1 cellular context compared by ENCODE assay signal in the genomic region with DNA sequence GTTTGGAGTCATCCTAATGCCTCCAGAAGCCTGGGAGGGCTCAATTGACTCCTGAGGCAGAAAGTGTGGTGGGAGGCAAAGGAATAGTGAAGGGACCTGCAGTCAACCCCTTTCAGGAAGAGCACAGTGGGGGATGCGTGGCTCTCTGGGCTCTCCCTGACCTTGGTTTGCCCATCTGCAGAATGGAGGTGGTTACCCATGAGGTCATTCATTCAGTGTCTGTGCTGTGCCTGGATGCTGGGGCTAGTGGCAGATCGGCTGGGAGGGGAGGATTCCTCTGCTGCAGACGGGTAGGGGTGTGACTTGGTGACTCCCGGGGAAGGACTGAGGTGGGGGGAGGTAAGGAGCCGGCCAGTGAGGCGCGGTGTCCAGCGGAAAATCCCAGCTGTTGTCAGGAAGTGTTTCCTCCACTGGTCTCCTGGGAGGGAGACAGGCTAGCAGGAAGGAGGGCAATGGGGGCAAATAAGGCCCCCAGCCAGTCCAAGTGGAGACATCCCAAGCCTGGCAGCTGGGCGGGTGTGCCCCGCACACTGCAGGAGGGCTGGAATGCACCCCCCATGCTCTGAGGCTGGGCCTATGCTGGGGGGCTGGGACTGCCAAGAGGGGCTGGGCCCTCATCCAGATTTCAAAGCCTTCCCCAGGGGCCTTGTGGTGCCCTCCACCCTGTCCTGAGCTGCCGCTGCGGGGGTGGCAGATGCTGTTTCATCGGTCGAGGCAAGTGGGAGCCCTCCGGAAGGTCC.
TF ChIP-seq lines count a peak whose summit lies in the region.

No MANE protein-coding gene starts in this region.

TF ChIP-seq in HEK293, 187 proteins besides CTCF, POLR2A, EP300 and RAD21 (continued from another document):
- TF ChIP-seq, protein P1, sequence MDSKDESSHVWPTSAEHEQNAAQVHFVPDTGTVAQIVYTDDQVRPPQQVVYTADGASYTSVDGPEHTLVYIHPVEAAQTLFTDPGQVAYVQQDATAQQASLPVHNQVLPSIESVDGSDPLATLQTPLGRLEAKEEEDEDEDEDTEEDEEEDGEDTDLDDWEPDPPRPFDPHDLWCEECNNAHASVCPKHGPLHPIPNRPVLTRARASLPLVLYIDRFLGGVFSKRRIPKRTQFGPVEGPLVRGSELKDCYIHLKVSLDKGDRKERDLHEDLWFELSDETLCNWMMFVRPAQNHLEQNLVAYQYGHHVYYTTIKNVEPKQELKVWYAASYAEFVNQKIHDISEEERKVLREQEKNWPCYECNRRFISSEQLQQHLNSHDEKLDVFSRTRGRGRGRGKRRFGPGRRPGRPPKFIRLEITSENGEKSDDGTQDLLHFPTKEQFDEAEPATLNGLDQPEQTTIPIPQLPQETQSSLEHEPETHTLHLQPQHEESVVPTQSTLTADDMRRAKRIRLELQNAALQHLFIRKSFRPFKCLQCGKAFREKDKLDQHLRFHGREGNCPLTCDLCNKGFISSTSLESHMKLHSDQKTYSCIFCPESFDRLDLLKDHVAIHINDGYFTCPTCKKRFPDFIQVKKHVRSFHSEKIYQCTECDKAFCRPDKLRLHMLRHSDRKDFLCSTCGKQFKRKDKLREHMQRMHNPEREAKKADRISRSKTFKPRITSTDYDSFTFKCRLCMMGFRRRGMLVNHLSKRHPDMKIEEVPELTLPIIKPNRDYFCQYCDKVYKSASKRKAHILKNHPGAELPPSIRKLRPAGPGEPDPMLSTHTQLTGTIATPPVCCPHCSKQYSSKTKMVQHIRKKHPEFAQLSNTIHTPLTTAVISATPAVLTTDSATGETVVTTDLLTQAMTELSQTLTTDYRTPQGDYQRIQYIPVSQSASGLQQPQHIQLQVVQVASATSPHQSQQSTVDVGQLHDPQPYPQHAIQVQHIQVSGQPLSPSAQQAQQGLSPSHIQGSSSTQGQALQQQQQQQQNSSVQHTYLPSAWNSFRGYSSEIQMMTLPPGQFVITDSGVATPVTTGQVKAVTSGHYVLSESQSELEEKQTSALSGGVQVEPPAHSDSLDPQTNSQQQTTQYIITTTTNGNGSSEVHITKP (tag by site-specific recombination; IDR thresholded peaks at IDR 0.05) = peak; percentile 96
- TF ChIP-seq GLIS1 (tag by site-specific recombination; IDR thresholded peaks at IDR 0.05) (peak; percentile 97), WT1 (tag by site-specific recombination; IDR thresholded peaks at IDR 0.05) (peak; percentile 75), ZNF600 (tag by site-specific recombination; IDR thresholded peaks at IDR 0.05) (peak; percentile 47; the same call in 1 of the 2 replicates), TRIM28 (IDR thresholded peaks at IDR 0.05; ENCODE audit: borderline replicate concordance, low read length) (no peak), ZNF629 (tag by site-specific recombination; IDR thresholded peaks at IDR 0.05) (0 out of 2 replicates have a peak, but pooled peaks have one; percentile 21), SP2 (tag by site-specific recombination; IDR thresholded peaks at IDR 0.05) (peak; percentile 16; the same call in 1 of the 2 replicates), ZBTB20 (tag by site-specific recombination; IDR thresholded peaks at IDR 0.05) (no peak), ZNF132 (tag by site-specific recombination; IDR thresholded peaks at IDR 0.05; ENCODE audit: borderline replicate concordance) (no peak)
- TF ChIP-seq, protein P2, sequence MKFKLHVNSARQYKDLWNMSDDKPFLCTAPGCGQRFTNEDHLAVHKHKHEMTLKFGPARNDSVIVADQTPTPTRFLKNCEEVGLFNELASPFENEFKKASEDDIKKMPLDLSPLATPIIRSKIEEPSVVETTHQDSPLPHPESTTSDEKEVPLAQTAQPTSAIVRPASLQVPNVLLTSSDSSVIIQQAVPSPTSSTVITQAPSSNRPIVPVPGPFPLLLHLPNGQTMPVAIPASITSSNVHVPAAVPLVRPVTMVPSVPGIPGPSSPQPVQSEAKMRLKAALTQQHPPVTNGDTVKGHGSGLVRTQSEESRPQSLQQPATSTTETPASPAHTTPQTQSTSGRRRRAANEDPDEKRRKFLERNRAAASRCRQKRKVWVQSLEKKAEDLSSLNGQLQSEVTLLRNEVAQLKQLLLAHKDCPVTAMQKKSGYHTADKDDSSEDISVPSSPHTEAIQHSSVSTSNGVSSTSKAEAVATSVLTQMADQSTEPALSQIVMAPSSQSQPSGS (tag by site-specific recombination; IDR thresholded peaks at IDR 0.05; ENCODE audit: low read depth) = peak; percentile 42; the same call in 1 of the 2 replicates
- TF ChIP-seq, protein P3, sequence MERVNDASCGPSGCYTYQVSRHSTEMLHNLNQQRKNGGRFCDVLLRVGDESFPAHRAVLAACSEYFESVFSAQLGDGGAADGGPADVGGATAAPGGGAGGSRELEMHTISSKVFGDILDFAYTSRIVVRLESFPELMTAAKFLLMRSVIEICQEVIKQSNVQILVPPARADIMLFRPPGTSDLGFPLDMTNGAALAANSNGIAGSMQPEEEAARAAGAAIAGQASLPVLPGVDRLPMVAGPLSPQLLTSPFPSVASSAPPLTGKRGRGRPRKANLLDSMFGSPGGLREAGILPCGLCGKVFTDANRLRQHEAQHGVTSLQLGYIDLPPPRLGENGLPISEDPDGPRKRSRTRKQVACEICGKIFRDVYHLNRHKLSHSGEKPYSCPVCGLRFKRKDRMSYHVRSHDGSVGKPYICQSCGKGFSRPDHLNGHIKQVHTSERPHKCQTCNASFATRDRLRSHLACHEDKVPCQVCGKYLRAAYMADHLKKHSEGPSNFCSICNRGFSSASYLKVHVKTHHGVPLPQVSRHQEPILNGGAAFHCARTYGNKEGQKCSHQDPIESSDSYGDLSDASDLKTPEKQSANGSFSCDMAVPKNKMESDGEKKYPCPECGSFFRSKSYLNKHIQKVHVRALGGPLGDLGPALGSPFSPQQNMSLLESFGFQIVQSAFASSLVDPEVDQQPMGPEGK (tag by site-specific recombination; IDR thresholded peaks at IDR 0.05) = peak; percentile 71; the same call in 1 of the 2 replicates
- TF ChIP-seq, protein P4, sequence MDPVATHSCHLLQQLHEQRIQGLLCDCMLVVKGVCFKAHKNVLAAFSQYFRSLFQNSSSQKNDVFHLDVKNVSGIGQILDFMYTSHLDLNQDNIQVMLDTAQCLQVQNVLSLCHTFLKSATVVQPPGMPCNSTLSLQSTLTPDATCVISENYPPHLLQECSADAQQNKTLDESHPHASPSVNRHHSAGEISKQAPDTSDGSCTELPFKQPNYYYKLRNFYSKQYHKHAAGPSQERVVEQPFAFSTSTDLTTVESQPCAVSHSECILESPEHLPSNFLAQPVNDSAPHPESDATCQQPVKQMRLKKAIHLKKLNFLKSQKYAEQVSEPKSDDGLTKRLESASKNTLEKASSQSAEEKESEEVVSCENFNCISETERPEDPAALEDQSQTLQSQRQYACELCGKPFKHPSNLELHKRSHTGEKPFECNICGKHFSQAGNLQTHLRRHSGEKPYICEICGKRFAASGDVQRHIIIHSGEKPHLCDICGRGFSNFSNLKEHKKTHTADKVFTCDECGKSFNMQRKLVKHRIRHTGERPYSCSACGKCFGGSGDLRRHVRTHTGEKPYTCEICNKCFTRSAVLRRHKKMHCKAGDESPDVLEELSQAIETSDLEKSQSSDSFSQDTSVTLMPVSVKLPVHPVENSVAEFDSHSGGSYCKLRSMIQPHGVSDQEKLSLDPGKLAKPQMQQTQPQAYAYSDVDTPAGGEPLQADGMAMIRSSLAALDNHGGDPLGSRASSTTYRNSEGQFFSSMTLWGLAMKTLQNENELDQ (tag by site-specific recombination; IDR thresholded peaks at IDR 0.05; ENCODE audit: low read depth) = no peak
- TF ChIP-seq, protein P5, sequence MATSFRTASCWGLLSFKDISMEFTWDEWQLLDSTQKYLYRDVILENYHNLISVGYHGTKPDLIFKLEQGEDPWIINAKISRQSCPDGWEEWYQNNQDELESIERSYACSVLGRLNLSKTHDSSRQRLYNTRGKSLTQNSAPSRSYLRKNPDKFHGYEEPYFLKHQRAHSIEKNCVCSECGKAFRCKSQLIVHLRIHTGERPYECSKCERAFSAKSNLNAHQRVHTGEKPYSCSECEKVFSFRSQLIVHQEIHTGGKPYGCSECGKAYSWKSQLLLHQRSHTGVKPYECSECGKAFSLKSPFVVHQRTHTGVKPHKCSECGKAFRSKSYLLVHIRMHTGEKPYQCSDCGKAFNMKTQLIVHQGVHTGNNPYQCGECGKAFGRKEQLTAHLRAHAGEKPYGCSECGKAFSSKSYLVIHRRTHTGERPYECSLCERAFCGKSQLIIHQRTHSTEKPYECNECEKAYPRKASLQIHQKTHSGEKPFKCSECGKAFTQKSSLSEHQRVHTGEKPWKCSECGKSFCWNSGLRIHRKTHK (tag by site-specific recombination; IDR thresholded peaks at IDR 0.05) = no peak
